8 cellular contexts compared by ENCODE assay signal in the genomic region with DNA sequence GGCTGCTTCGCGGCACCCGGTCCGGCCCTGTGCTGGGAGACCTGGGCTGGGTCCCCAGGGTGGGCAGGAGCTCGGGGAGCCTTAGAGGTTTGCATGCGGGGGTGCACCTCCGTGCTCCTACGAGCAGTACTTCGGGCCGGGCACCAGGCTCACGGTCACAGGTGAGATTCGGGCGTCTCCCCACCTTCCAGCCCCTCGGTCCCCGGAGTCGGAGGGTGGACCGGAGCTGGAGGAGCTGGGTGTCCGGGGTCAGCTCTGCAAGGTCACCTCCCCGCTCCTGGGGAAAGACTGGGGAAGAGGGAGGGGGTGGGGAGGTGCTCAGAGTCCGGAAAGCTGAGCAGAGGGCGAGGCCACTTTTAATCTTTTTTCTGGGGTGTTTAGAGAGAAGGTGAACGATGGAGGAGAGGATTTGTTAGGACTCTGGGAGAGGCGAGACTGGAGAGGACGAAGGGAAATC. TPM values are rescaled to one million over a fixed set of nuclear protein-coding genes. Genes with fewer than 3 reads are reported as not detected.
DNase-seq lines count a peak whose midpoint lies in the region; ATAC-seq and TF ChIP-seq lines count a peak whose summit lies in the region.

No MANE protein-coding gene starts in this region.

- intact Hi-C loops in esophagus muscularis mucosa (cut with DNase I) = no loop called here

- no peaks in the 10 kb centered on the region for H3K36me3 Mint-ChIP-seq in progenitor cell of endocrine pancreas (ENCODE audit: insufficient read depth)

- no peaks in the 10 kb centered on the region for H3K9me3 Mint-ChIP-seq in progenitor cell of endocrine pancreas (ENCODE audit: low read depth)

- H3K4me3 Mint-ChIP-seq in progenitor cell of endocrine pancreas (ENCODE audit: low read depth) = peak overlapping the region; percentile 69

- H2AFZ ChIP-seq in ACC112 (ENCODE audit: low read length, unreplicated experiment) = no peak overlapping the region

- no peak for TF ChIP-seq POLR2A in esophagus muscularis mucosa (IDR thresholded peaks at IDR 0.05; ENCODE audit: low read depth)

- 7% methylated on average over 12 of the region's 24 CpGs for WGBS in esophagus muscularis mucosa

- no peaks in the 10 kb centered on the region for H3K4me1 ChIP-seq in ACC112 (ENCODE audit: control insufficient read depth, insufficient read depth, low read length, unreplicated experiment)
- H3K4me1 ChIP-seq in esophagus muscularis mucosa = peaks cover 15 to 22% (median 20%) of the 10 kb centered on the region in 4 donors

- no peak for TF ChIP-seq EP300 in esophagus muscularis mucosa (IDR thresholded peaks at IDR 0.05)

- H3K36me3 ChIP-seq in ACC112 (ENCODE audit: insufficient read depth, low read length) (no peaks in the 10 kb centered on the region), esophagus muscularis mucosa (no peaks in the 10 kb centered on the region)

- H3K27me3 ChIP-seq in ACC112 (ENCODE audit: insufficient read depth, low read length) (peaks cover 85% of the 10 kb centered on the region), esophagus muscularis mucosa (peaks cover 0 to 87% (median 27%) of the 10 kb centered on the region in 4 donors)

- H3K27ac ChIP-seq in ACC112 (ENCODE audit: low read depth, low read length) (no peak overlapping the region), esophagus muscularis mucosa (replicated peaks in 1 of 4) (peak overlapping the region in 1 of 4 donors; percentile 17)

- peaks cover 8% of the 10 kb centered on the region for H3K4me1 Mint-ChIP-seq in progenitor cell of endocrine pancreas (ENCODE audit: low read depth)

- no peak overlapping the region for H3K27ac Mint-ChIP-seq in progenitor cell of endocrine pancreas

- DNase-seq in NAMALWA (ENCODE audit: low spot score) (peak; percentile 38), esophagus muscularis mucosa (ENCODE audit: extremely low spot score) (no peak), progenitor cell of endocrine pancreas (ENCODE audit: low spot score, unreplicated experiment) (no peak), NCI-H774 (lab: John Stamatoyannopoulos, UW) (no peak), NCI-H1048 (lab: John Stamatoyannopoulos, UW) (no peak)

- H3K4me3 ChIP-seq in ACC112 (ENCODE audit: low read depth, low read length) (peak overlapping the region; percentile 60), esophagus muscularis mucosa (peak overlapping the region; percentile 41 to 56 (median 44))

- ATAC-seq in GM21390 (IDR thresholded peaks at IDR 0.05; ENCODE audit: unreplicated experiment) = peak; percentile 38
- ATAC-seq in GM21737 (IDR thresholded peaks at IDR 0.05; ENCODE audit: unreplicated experiment) = no peak

- TF ChIP-seq CTCF in esophagus muscularis mucosa (IDR thresholded peaks at IDR 0.05) = no peak
- no peak for TF ChIP-seq CTCF in progenitor cell of endocrine pancreas (IDR thresholded peaks at IDR 0.05; ENCODE audit: unreplicated experiment)

- no peaks in the 10 kb centered on the region for H3K9me3 ChIP-seq in esophagus muscularis mucosa

- no peaks in the 10 kb centered on the region for H3K79me2 ChIP-seq in ACC112 (ENCODE audit: control insufficient read depth, insufficient read depth, low read length, unreplicated experiment)

- peaks cover 88% of the 10 kb centered on the region for H3K27me3 Mint-ChIP-seq in progenitor cell of endocrine pancreas

RNA-seq across cellular contexts. Expression of a gene that starts 26.6 kb away (rescaled TPM):
- total RNA-seq in esophagus muscularis mucosa (under 1 TPM in 1 of 4 donors, not detected in 3; 0.39 TPM), progenitor cell of endocrine pancreas (3.9 and 5.3 TPM in 2 replicates)

RNA-seq across cellular contexts. Expression of a gene that starts 48.1 kb away (rescaled TPM):
- total RNA-seq in esophagus muscularis mucosa = not detected
- total RNA-seq in progenitor cell of endocrine pancreas = 26.9 and 32.1 TPM in 2 replicates

RNA-seq across cellular contexts. Expression of a gene that starts 57.5 kb away (rescaled TPM):
- 10 to 100 TPM in 1 of 4 donors, 1 to 10 TPM in 3; 3.3 to 10.5 (median 5.5) TPM for total RNA-seq in esophagus muscularis mucosa
- 24.8 and 28.8 TPM in 2 replicates for total RNA-seq in progenitor cell of endocrine pancreas

Comparison
In these comparisons a context has a peak if more than half of its experiments do, and no peak if none do; other contexts are left out.
1. RNA of a gene that starts 48.1 kb away (total RNA-seq): 26.9 to 32.1 TPM in progenitor cell of endocrine pancreas; not detected in esophagus muscularis mucosa; every median in the first group is over 10 times any median in the second.